ENCODE assay signal across 8 cellular contexts in the genomic region with DNA sequence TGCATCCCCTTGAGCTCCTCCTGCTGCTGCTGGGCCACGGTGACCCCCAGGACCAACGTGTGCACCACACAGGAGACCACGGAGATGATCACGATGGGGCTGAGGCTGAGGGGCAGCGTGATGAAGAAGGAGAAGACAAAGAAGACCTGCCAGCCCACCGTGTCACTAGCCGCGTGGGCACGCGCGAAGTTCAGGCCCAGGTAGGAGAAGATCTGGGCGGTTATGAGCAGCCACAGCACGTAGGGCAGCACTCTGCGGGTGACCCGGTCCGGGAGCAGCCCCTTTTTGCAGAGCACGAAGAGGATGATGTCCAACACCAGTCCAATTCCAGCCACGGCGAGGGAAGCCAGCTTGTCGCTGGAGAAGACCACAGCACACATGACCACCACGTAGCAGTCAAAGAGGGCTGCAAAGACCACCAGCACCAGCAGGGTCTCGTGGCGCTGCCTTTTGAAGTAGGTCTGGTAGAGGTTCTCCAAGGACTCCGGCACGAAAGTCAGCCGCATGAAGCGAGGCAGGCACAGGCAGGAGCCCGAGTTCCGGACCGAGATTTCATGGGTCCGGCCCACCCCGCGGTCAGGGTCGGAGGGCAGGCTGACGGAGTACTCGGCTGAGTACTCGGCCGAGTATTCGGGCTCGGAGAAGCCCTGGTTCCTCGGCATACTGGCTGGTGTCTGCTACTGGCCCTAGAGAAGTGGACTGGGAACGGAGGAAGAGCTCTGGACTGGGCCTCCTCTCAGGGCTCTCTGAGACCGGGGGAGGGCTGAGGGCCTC. TPM values are rescaled to one million over a fixed set of nuclear protein-coding genes. Genes with fewer than 3 reads are reported as not detected.
DNase-seq lines count a peak whose midpoint lies in the region; TF ChIP-seq lines count a peak whose summit lies in the region.

No MANE protein-coding gene starts in this region.

- H3K27me3 ChIP-seq in BE2C (no peaks in the 10 kb centered on the region), Karpas-422 (ENCODE audit: low read length) (no peaks in the 10 kb centered on the region), colonic mucosa (no peaks in the 10 kb centered on the region)

- H3K36me3 ChIP-seq in BE2C (no peaks in the 10 kb centered on the region; the same call in none of the 2 replicates), Karpas-422 (ENCODE audit: insufficient read depth, low read length) (peaks cover 16% of the 10 kb centered on the region), colonic mucosa (no peaks in the 10 kb centered on the region)

- H3K9me3 ChIP-seq in BE2C = no peaks in the 10 kb centered on the region
- H3K9me3 ChIP-seq in Karpas-422 (ENCODE audit: low read length) = no peaks in the 10 kb centered on the region
- no peaks in the 10 kb centered on the region for H3K9me3 ChIP-seq in colonic mucosa

- H3K4me1 ChIP-seq in BE2C (no peaks in the 10 kb centered on the region), Karpas-422 (ENCODE audit: low read length) (peaks cover 36% of the 10 kb centered on the region), colonic mucosa (peaks cover 14% of the 10 kb centered on the region)

- H3K27ac Mint-ChIP-seq in nephron progenitor cell = no peak overlapping the region

- peaks cover 12% of the 10 kb centered on the region for H3K36me3 Mint-ChIP-seq in nephron progenitor cell (ENCODE audit: low read depth)

- H3K4me2 ChIP-seq in Karpas-422 (ENCODE audit: low read depth, low read length, poor library complexity, severe bottlenecking) = peak overlapping the region; percentile 99

- no peak for DNase-seq in BE2C
- DNase-seq in Karpas-422 = no peak
- DNase-seq in colonic mucosa = no peak
- no peak for DNase-seq in nephron progenitor cell
- no peak for DNase-seq in C1 segment of cervical spinal cord (lab: John Stamatoyannopoulos, UW)
- no peak for DNase-seq in NCI-H774 (lab: John Stamatoyannopoulos, UW)
- DNase-seq in stimulated activated CD4-positive, alpha-beta T cell treated with anti-CD3 and anti-CD28 coated beads, Interleukin-4, amount 100 ng/mL, for 1 hour = no peak
- DNase-seq in NCI-H2227 treated with DMSO at 0.1 percent for 48 hours (lab: John Stamatoyannopoulos, UW) = no peak

- TF ChIP-seq CTCF in BE2C (IDR thresholded peaks at IDR 0.05; ENCODE audit: low read depth, low read length) = no peak
- TF ChIP-seq CTCF in colonic mucosa (IDR thresholded peaks at IDR 0.05) = no peak
- no peak for TF ChIP-seq CTCF in nephron progenitor cell (IDR thresholded peaks at IDR 0.05)

- peaks cover 10% of the 10 kb centered on the region; the same call in 1 of the 2 replicates for H4K20me1 ChIP-seq in Karpas-422 (ENCODE audit: insufficient read depth, low read depth, low read length)

- H3K4me3 Mint-ChIP-seq in nephron progenitor cell = peak overlapping the region; percentile 87

- intact Hi-C loops in colonic mucosa (cut with DNase I) = no loop called here

- H3K9me3 Mint-ChIP-seq in nephron progenitor cell = no peaks in the 10 kb centered on the region

- H3K4me3 ChIP-seq in BE2C (ENCODE audit: low read depth, low read length) (peak overlapping the region; percentile 68), Karpas-422 (ENCODE audit: low read length) (peak overlapping the region; percentile 95), colonic mucosa (peak overlapping the region; percentile 44)

- H3K79me2 ChIP-seq in Karpas-422 (ENCODE audit: low read length) = peaks cover 65% of the 10 kb centered on the region

- H3K9me2 ChIP-seq in Karpas-422 (replicated peaks; ENCODE audit: insufficient read depth, low read length) = no peaks in the 10 kb centered on the region

- peaks cover 33% of the 10 kb centered on the region for H3K4me1 Mint-ChIP-seq in nephron progenitor cell

- H3K27ac ChIP-seq in Karpas-422 (ENCODE audit: low read length) = peak overlapping the region; percentile 71; the same call in 1 of the 2 replicates
- peak overlapping the region; percentile 67 for H3K27ac ChIP-seq in colonic mucosa

- H3K9ac ChIP-seq in Karpas-422 (ENCODE audit: low read length) (peak overlapping the region; percentile 91), colonic mucosa (ENCODE audit: low read depth in 2 of 2, low read length in 2 of 2) (peak overlapping the region; percentile 72 to 79)

- no peak overlapping the region for H2AFZ ChIP-seq in Karpas-422 (ENCODE audit: low read length)

- H3K27me3 Mint-ChIP-seq in nephron progenitor cell (ENCODE audit: low read depth, poor library complexity) = peaks cover 16% of the 10 kb centered on the region

RNA-seq across cellular contexts. Expression of a gene that starts 1.5 kb away (rescaled TPM):
- polyA plus RNA-seq in BE2C (2012; ENCODE audit: insufficient read depth, insufficient read length, low read depth) = 21.5 TPM
- 57.6 and 58.4 TPM in 2 replicates for total RNA-seq in Karpas-422 (2014; rRNA removed; shearing (Covaris generic); ENCODE audit: low replicate concordance)
- 10 to 100 TPM; 25.2 to 33.7 TPM for total RNA-seq in colonic mucosa

RNA-seq across cellular contexts. Expression of a gene that starts 53.2 kb away (rescaled TPM):
- 2.2 TPM for polyA plus RNA-seq in BE2C (2012; ENCODE audit: insufficient read depth, insufficient read length, low read depth)
- total RNA-seq in Karpas-422 (2014; rRNA removed; shearing (Covaris generic); ENCODE audit: low replicate concordance) = 6.3 and 6.7 TPM in 2 replicates
- total RNA-seq in colonic mucosa = 1 to 10 TPM; 3.4 to 3.9 TPM

Comparison
In these comparisons a context has a peak if more than half of its experiments do, and no peak if none do; other contexts are left out.
1. H3K4me3 ChIP-seq: peak in every context shown above with its lines; median percentile 95 in Karpas-422; 68 in BE2C; 44 in colonic mucosa.